ENCODE assay signal across 22 cellular contexts in genomic region chr19:20482721-20483120, GRCh38.
DNase-seq lines count a peak whose midpoint lies in the region.
"Had no signal": no experiment of that assay in that cellular context is flagged by ENCODE, and none has a peak within 500 bp of the region (broad histone marks: within the 10 kb centered on the region; RNA-seq: fewer than 3 reads in every experiment).

No MANE protein-coding gene starts in this region.

- DNase-seq in stimulated activated CD4-positive, alpha-beta T cell treated with anti-CD3 and anti-CD28 coated beads, Interleukin-15, amount 100 ng/mL, for 24 hours: peak; percentile 1
- no peak for DNase-seq in stimulated activated CD4-positive, alpha-beta T cell treated with anti-CD3 and anti-CD28 coated beads, Interleukin-4, amount 100 ng/mL, for 24 hours
- DNase-seq in T follicular helper cell (ENCODE audit: low read depth) (peak; percentile 10), NCI-H2196 (lab: John Stamatoyannopoulos, UW; ENCODE audit: unreplicated experiment) (no peak), H7 (no peak), HCEC 1CT (no peak)
- DNase-seq in effector memory CD4-positive, alpha-beta T cell: peak in 2 of 3 donors; percentile 2 to 20
- DNase-seq: activated naive CD8-positive, alpha-beta T cell treated with anti-CD3 and anti-CD28 coated beads, Interleukin-2, amount 50 U/mL, for 24 hours; C1 segment of cervical spinal cord; cerebellar nuclear complex; gastrocnemius medialis; GOT3; immature natural killer cell; Karpas-422; mesenchymal stem cell; NCI-H1436; NCI-H2107; NCI-H524; posterior cingulate gyrus; right lobe of liver; stimulated activated CD4-positive, alpha-beta T cell treated with anti-CD3 and anti-CD28 coated beads, Interleukin-4, amount 100 ng/mL, for 1 hour had no signal

- H3K9me3 ChIP-seq in effector memory CD4-positive, alpha-beta T cell (ENCODE audit: control insufficient read depth, low read length): no peaks in the 10 kb centered on the region
- H3K9me3 ChIP-seq: gastrocnemius medialis, right lobe of liver had no signal

- H3K36me3 ChIP-seq in effector memory CD4-positive, alpha-beta T cell (ENCODE audit: control insufficient read depth, insufficient read depth, low read length): no peaks in the 10 kb centered on the region
- no peaks in the 10 kb centered on the region for H3K36me3 ChIP-seq in H7 (replicated peaks; ENCODE audit: control insufficient read depth, insufficient read depth, low read length)
- H3K36me3 ChIP-seq: gastrocnemius medialis, right lobe of liver, SJSA1 had no signal

- H3K27ac ChIP-seq in effector memory CD4-positive, alpha-beta T cell (ENCODE audit: insufficient read depth, low read length, poor library complexity, severe bottlenecking): no peak overlapping the region
- H3K27ac ChIP-seq: gastrocnemius medialis, right lobe of liver, SJSA1 had no signal

- peaks cover 8% of the 10 kb centered on the region for H3K4me1 ChIP-seq in effector memory CD4-positive, alpha-beta T cell (ENCODE audit: control insufficient read depth, insufficient read depth, low read length, poor library complexity, severe bottlenecking)
- H3K4me1 ChIP-seq: gastrocnemius medialis, right lobe of liver, SJSA1 had no signal

- H3K27me3 ChIP-seq in effector memory CD4-positive, alpha-beta T cell (replicated peaks; ENCODE audit: control insufficient read depth, insufficient read depth, low read length, poor library complexity, severe bottlenecking): no peaks in the 10 kb centered on the region
- H3K27me3 ChIP-seq in H7 (ENCODE audit: control insufficient read depth, insufficient read depth, low read length): no peaks in the 10 kb centered on the region
- H3K27me3 ChIP-seq: gastrocnemius medialis, right lobe of liver, SJSA1 had no signal

- no peak overlapping the region for H3K4me3 ChIP-seq in effector memory CD4-positive, alpha-beta T cell (ENCODE audit: insufficient read depth, low read depth, low read length, poor library complexity, severe bottlenecking)
- no peak overlapping the region for H3K4me3 ChIP-seq in H7 (ENCODE audit: insufficient read depth, low read depth, low read length)
- H3K4me3 ChIP-seq: gastrocnemius medialis, right lobe of liver, SJSA1 had no signal

Comparison
In these comparisons a context has a peak if more than half of its experiments do, and no peak if none do; other contexts are left out.
1. DNase-seq: peak in stimulated activated CD4-positive, alpha-beta T cell treated with anti-CD3 and anti-CD28 coated beads, Interleukin-15, amount 100 ng/mL, for 24 hours (single experiment), T follicular helper cell (single experiment) and effector memory CD4-positive, alpha-beta T cell (2 of 3); none in stimulated activated CD4-positive, alpha-beta T cell treated with anti-CD3 and anti-CD28 coated beads, Interleukin-4, amount 100 ng/mL, for 24 hours (single experiment), NCI-H2196 (single experiment), H7 (single experiment) and HCEC 1CT (single experiment).